In the genomic region with DNA sequence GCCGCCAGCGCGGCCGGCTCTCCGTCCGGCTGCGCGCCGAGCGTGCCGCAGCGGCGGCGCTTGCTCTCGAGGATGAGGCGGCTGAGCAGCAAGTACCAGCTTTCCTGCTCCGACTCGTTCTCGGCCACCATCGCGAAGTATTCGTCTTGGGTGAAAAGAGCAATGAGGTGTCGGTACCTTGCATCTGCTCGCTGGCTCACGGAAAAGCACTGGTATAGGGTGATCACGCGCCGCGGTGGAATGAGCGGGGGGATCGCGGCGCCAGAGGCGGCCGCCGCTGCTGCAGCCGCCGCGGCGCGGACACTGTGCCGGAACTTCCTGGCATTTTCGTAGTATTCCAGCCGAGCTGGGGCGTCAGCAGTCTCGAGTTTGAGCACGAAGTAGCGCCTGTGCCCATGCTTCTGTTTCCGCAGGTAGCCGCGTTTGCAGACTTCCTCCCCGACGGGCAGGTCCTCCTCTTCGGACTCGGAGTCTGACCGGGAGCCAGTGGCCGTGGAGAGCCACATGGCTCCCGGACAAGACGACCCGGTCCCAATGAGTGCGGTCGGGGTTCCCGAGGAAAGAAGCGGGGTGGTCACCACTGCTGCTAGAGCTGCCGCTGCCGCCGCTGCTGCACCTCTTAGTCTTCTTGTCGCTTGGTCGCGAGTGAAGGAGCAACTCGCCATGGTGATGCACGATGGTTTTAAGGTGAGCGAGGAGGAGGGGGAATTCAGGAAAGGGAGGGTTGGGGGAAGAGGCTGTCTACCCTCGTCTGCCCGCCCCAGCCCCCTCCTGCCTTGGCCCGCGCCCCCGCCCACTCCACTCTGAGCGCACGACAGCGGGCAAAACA, we compare ENCODE assay signal across 9 cellular contexts. TPM values are rescaled to one million over a fixed set of nuclear protein-coding genes. Genes with fewer than 3 reads are reported as not detected.
A peak's percentile ranks its signal among the peaks of the same experiment; 100 is the strongest.
DNase-seq lines count a peak whose midpoint lies in the region; ATAC-seq and TF ChIP-seq lines count a peak whose summit lies in the region.
"Had no signal": no experiment of that assay in that cellular context is flagged by ENCODE, and none has a peak within 500 bp of the region (broad histone marks: within the 10 kb centered on the region; RNA-seq: fewer than 3 reads in every experiment).

No MANE protein-coding gene starts in this region.

- TF ChIP-seq CTCF in IMR-90 (conservative IDR thresholded peaks at IDR 0.05; ENCODE audit: low read depth, low read length): no peak
- no peak for TF ChIP-seq CTCF in osteocyte (IDR thresholded peaks at IDR 0.05)

- H3K27me3 ChIP-seq in IMR-90 (ENCODE audit: control insufficient read depth, insufficient read depth, low read length) (peaks cover 55% of the 10 kb centered on the region), esophagus (ENCODE audit: control insufficient read depth in 1 of 2, insufficient read depth in 2 of 2, low read length in 2 of 2) (peaks cover 5 to 13% of the 10 kb centered on the region in 2 donors)

- no peaks in the 10 kb centered on the region for H3K36me3 Mint-ChIP-seq in osteocyte (ENCODE audit: unreplicated experiment)

- ATAC-seq in IMR-90 (ENCODE audit: low read depth) (peak; percentile 54), HG03442 (IDR thresholded peaks at IDR 0.05; ENCODE audit: unreplicated experiment) (no peak), GM21717 (IDR thresholded peaks at IDR 0.05; ENCODE audit: unreplicated experiment) (no peak)

- H3K9me3 Mint-ChIP-seq in osteocyte (ENCODE audit: unreplicated experiment): no peaks in the 10 kb centered on the region

- 37% methylated on average over 29 of the region's 81 CpGs; no CpG with 5 or more reads in 1 of the 2 experiments for WGBS in IMR-90 (ENCODE audit: extremely low coverage in 2 of 2, insufficient read length in 1 of 2), 2 experiments
- 2 to 24% methylated on average over 76 to 81 of the region's 81 CpGs for WGBS in esophagus, 2 donors

- H4K20me1 ChIP-seq in IMR-90 (ENCODE audit: insufficient read depth, low read length): no peaks in the 10 kb centered on the region

- H2BK15ac ChIP-seq in IMR-90 (ENCODE audit: low read depth, low read length): no peak overlapping the region

- no peak overlapping the region for H2BK20ac ChIP-seq in IMR-90 (ENCODE audit: low read depth, low read length)

- no peak overlapping the region for H3K9ac ChIP-seq in IMR-90 (ENCODE audit: low read depth, low read length)

- no peak overlapping the region for H3K56ac ChIP-seq in IMR-90 (ENCODE audit: extremely low read depth, insufficient read depth, low read length)

- no peak overlapping the region for H2AK9ac ChIP-seq in IMR-90 (replicated peaks; ENCODE audit: low read depth, low read length, poor library complexity)

- TF ChIP-seq RAD21 in IMR-90 (IDR thresholded peaks at IDR 0.05; ENCODE audit: low read length): no peak

- H3K18ac ChIP-seq in IMR-90 (ENCODE audit: low read depth, low read length): no peak overlapping the region

- no peak overlapping the region for H3K14ac ChIP-seq in IMR-90 (replicated peaks; ENCODE audit: low read depth, low read length)

- H3K23ac ChIP-seq in IMR-90 (ENCODE audit: low read depth, low read length): no peak overlapping the region

- no peak overlapping the region for H3K27ac Mint-ChIP-seq in osteocyte (ENCODE audit: unreplicated experiment)

- dilution Hi-C loops in IMR-90 (cut with HindIII; ENCODE audit: low sequenced_read_pairs, unreplicated experiment): no loop called here

- TF ChIP-seq POLR2A in IMR-90 (IDR thresholded peaks at IDR 0.05; ENCODE audit: low read depth, low read length): no peak

- H3K79me1 ChIP-seq in IMR-90 (ENCODE audit: low read depth in 1 of 2, low read length in 2 of 2): no peaks in the 10 kb centered on the region

- H3K9me1 ChIP-seq in IMR-90 (ENCODE audit: insufficient read depth, low read length): no peaks in the 10 kb centered on the region

- in situ Hi-C loops in IMR-90 (cut with MboI; ENCODE audit: low sequenced_read_pairs): no loop called here

- H4K8ac ChIP-seq in IMR-90 (ENCODE audit: low read depth in 2 of 2, low read length in 2 of 2): no peak overlapping the region

- H3K4me1 ChIP-seq in IMR-90 (ENCODE audit: control insufficient read depth, insufficient read depth, low read length): no peaks in the 10 kb centered on the region
- H3K4me1 ChIP-seq in esophagus (ENCODE audit: control insufficient read depth in 2 of 2, insufficient read depth in 2 of 2, low read length in 1 of 2): no peaks in the 10 kb centered on the region

- intact Hi-C loops in IMR-90 (cut with micrococcal nuclease): no loop called here

- peak overlapping the region; percentile 87 for H3K4me2 ChIP-seq in IMR-90 (ENCODE audit: low read depth, low read length)

- CTCF ChIA-PET in IMR-90 (lab: Yijun Ruan, JAX): no interaction called here

- H4K5ac ChIP-seq in IMR-90 (ENCODE audit: low read depth, low read length): no peak overlapping the region

- H4K91ac ChIP-seq in IMR-90 (ENCODE audit: insufficient read depth, low read depth, low read length): no peak overlapping the region

- POLR2A ChIA-PET in IMR-90 (lab: Charles Lee; ENCODE audit: unreplicated experiment): no interaction called here

- H3K27me3 Mint-ChIP-seq in osteocyte (ENCODE audit: unreplicated experiment): peaks cover 86% of the 10 kb centered on the region

- H3K36me3 ChIP-seq in IMR-90 (ENCODE audit: control insufficient read depth, insufficient read depth, low read length) (no peaks in the 10 kb centered on the region), esophagus (ENCODE audit: control insufficient read depth in 2 of 2, insufficient read depth in 2 of 2, low read length in 1 of 2) (no peaks in the 10 kb centered on the region)

- H2BK5ac ChIP-seq in IMR-90 (ENCODE audit: low read depth, low read length, poor library complexity, severe bottlenecking): no peak overlapping the region

- H3K4me1 Mint-ChIP-seq in osteocyte (ENCODE audit: unreplicated experiment): peaks cover 22% of the 10 kb centered on the region

- no peak overlapping the region for H2BK120ac ChIP-seq in IMR-90 (ENCODE audit: low read depth, low read length)

- DNase-seq in COLO668 (lab: John Stamatoyannopoulos, UW; ENCODE audit: unreplicated experiment) (peak; percentile 18), IMR-90 (no peak), osteocyte (ENCODE audit: extremely low spot score, unreplicated experiment) (peak; percentile 81), COLO829 (ENCODE audit: low spot score) (no peak), SIG-M5 (lab: John Stamatoyannopoulos, UW) (no peak)
- DNase-seq: NK-92 treated with Interleukin-12 subunit alpha and Interleukin-12 subunit beta, amount 100 ng/mL, for 24 hours had no signal

- peak overlapping the region; percentile 77 for H3K4me3 Mint-ChIP-seq in osteocyte (ENCODE audit: unreplicated experiment)

- no peak overlapping the region for H3K4ac ChIP-seq in IMR-90 (ENCODE audit: low read depth, low read length)

- peaks cover 11% of the 10 kb centered on the region; the same call in 1 of the 2 replicates for H3K9me3 ChIP-seq in IMR-90 (ENCODE audit: control insufficient read depth, insufficient read depth, low read length)
- peaks cover 0 to 5% of the 10 kb centered on the region in 2 donors for H3K9me3 ChIP-seq in esophagus (ENCODE audit: control insufficient read depth in 2 of 2, insufficient read depth in 1 of 2, low read depth in 1 of 2, low read length in 1 of 2)

- H3K4me3 ChIP-seq in IMR-90 (ENCODE audit: insufficient read depth, low read depth, low read length): peak overlapping the region; percentile 32
- H3K4me3 ChIP-seq in esophagus (ENCODE audit: low read depth in 1 of 2, low read length in 2 of 2): peak overlapping the region; percentile 35 to 40

- no TSS peak for BruUV-seq in IMR-90 (replicated peaks; lab: Mats Ljungman, UMichigan)

- H3K27ac ChIP-seq in IMR-90 (ENCODE audit: insufficient read depth, low read length) (no peak overlapping the region), esophagus (ENCODE audit: low read depth in 2 of 2, low read length in 1 of 2) (no peak overlapping the region)

- H2AK5ac ChIP-seq in IMR-90 (ENCODE audit: low read depth, low read length): no peak overlapping the region

- peak overlapping the region; percentile 78 for H2AFZ ChIP-seq in IMR-90 (replicated peaks; ENCODE audit: low read length, poor library complexity)

TF ChIP-seq in IMR-90, 13 proteins besides CTCF, POLR2A, EP300 and RAD21:
- no peak for TF ChIP-seq BHLHE40 (IDR thresholded peaks at IDR 0.05; ENCODE audit: low read depth, low read length)
- TF ChIP-seq CHD1 (IDR thresholded peaks at IDR 0.05; ENCODE audit: low read depth, low read length): no peak
- TF ChIP-seq SMC3 (IDR thresholded peaks at IDR 0.05; ENCODE audit: low read depth, low read length): no peak
- TF ChIP-seq FOS (IDR thresholded peaks at IDR 0.05; ENCODE audit: low read depth, low read length): no peak
- no peak for TF ChIP-seq MAFK (IDR thresholded peaks at IDR 0.05; ENCODE audit: low read depth, low read length)
- no peak for TF ChIP-seq NFE2L2 (IDR thresholded peaks at IDR 0.05; ENCODE audit: low read depth, low read length)
- no peak for TF ChIP-seq MAZ (IDR thresholded peaks at IDR 0.05; ENCODE audit: borderline replicate concordance, low read depth, low read length)
- no peak for TF ChIP-seq MXI1 (IDR thresholded peaks at IDR 0.05; ENCODE audit: borderline replicate concordance, low read depth, low read length)
- TF ChIP-seq CEBPB (IDR thresholded peaks at IDR 0.05; ENCODE audit: low read depth, low read length): no peak

RNA-seq across cellular contexts. Expression of gene IRS4, which starts 0.5 kb away (rescaled TPM):
- total RNA-seq in IMR-90 (2012; rRNA removed) (not detected in 2 replicates), osteocyte (0.08 and 0.10 TPM in 2 replicates)
- polyA plus RNA-seq in IMR-90 (2012; rRNA removed) (0.02 TPM in 1 of 2 replicates, not detected in the other), esophagus (under 1 TPM in 1 of 2 donors, not detected in 1; 0.01 TPM)
- polyA plus RNA-seq in IMR-90 (2012; cell fraction: cytosol; rRNA removed): not detected in 2 replicates
- 0.01 TPM in 1 of 2 replicates, not detected in the other for polyA plus RNA-seq in IMR-90 (2012; cell fraction: nucleus; rRNA removed; ENCODE audit: low replicate concordance)

Comparison
In these comparisons a context has a peak if more than half of its experiments do, and no peak if none do; other contexts are left out.
1. DNase-seq: peak in COLO668 (single experiment) and osteocyte (single experiment); none in IMR-90 (single experiment), COLO829 (single experiment) and SIG-M5 (single experiment).